In the genomic region with DNA sequence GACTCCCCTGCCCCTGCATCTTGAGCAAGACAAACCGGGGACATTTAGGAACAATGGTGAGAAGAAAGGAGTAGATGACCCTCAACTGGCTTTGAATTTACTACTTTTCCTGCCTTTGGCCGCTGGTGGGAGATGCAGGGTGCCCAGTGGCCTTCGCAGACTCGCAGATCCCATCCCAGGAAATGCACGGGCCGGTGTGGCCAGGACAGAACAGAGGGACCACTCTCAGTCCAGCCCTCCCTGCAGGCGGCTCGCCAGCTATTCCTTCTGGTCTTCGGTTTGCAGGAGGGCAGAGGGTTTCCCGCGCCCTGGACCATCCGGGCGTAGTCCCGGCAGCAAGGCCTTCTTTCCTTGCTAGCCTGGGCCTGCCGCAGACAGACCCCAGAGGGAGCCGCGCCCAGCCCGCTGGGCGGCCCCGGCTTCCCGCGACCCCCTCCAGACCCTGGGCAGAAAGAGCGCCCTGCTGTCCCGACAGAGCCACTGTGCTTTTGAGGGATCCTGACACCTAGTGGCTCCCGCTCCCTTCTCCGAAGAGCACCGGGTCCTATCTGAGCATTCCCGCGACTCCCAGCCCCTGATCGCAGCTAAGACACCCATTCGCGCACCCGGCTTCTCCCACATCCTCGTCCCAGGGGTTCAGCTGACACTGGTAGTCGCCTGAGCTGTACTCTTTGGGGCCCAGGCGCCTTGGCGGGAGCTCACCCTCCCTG, we compare ENCODE assay signal across 1 cellular context.
TF ChIP-seq lines count a peak whose summit lies in the region.

No MANE protein-coding gene starts in this region.

TF ChIP-seq in GM12878, 131 proteins besides CTCF, POLR2A, EP300 and RAD21 (continued from another document):
- no peak for TF ChIP-seq ZBTB11 (CRISPR knock-in tag; IDR thresholded peaks at IDR 0.05)
